Comparison of ENCODE assay signal across 8 cellular contexts in the genomic region with DNA sequence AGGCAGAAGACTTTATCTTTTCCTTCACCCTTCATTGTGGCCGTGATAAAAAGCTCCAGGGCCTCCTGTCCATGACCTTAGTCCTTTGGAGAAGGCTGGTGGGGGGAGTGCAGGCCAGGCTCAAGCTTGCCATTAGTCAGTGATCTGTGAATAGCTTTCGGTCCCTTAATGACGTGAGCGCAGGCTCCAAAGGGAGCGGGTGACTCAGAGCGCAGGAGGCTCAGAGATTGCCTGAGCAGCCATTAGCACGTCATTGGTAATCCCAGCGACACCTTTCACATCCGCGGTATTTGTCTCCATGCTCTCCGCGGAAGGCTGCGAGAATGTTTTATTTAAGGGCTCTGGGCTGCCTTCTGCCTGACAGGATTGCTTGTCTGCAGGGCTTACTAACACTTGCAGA.
DNase-seq lines count a peak whose midpoint lies in the region; ATAC-seq and TF ChIP-seq lines count a peak whose summit lies in the region.

No MANE protein-coding gene starts in this region.

- no peak overlapping the region for H2AFZ ChIP-seq in mesenchymal stem cell (ENCODE audit: low read depth, low read length)

- no peak overlapping the region for H3K23ac ChIP-seq in mesenchymal stem cell (ENCODE audit: low read length in 2 of 2)

- no peak for TF ChIP-seq POLR2A in vagina (IDR thresholded peaks at IDR 0.05)

- no peaks in the 10 kb centered on the region for H3K79me1 ChIP-seq in mesenchymal stem cell (replicated peaks; ENCODE audit: low read length, poor library complexity, severe bottlenecking)

- H2BK15ac ChIP-seq in mesenchymal stem cell (ENCODE audit: low read depth, poor library complexity, severe bottlenecking), result peak overlapping the region; percentile 26

- intact Hi-C loops in vagina (cut with DNase I), result no loop called here

- H4K8ac ChIP-seq in mesenchymal stem cell (ENCODE audit: low read length), result no peak overlapping the region

- no peak overlapping the region for H2BK12ac ChIP-seq in mesenchymal stem cell (ENCODE audit: low read length in 2 of 2)

- H3K4me1 ChIP-seq in mesenchymal stem cell (ENCODE audit: control insufficient read depth, insufficient read depth, low read depth, low read length) (peaks cover 1% of the 10 kb centered on the region), vagina (peaks cover 6% of the 10 kb centered on the region)

- DNase-seq in AG10803 (ENCODE audit: low read depth) (peak; percentile 90), NCI-H82 (lab: John Stamatoyannopoulos, UW) (peak; percentile 80), epidermal melanocyte (ENCODE audit: insufficient read length, low spot score) (peak; percentile 47), mesenchymal stem cell (peak; percentile 99), vagina (ENCODE audit: extremely low spot score in 2 of 2) (peak in 1 of 2 donors; percentile 96)

- H4K91ac ChIP-seq in mesenchymal stem cell (ENCODE audit: low read length), result no peak overlapping the region

- ATAC-seq in HG02938 (IDR thresholded peaks at IDR 0.05; ENCODE audit: unreplicated experiment), result no peak
- no peak for ATAC-seq in GM18519 (IDR thresholded peaks at IDR 0.05; ENCODE audit: low FRiP score, unreplicated experiment)
- ATAC-seq in GM18498 (IDR thresholded peaks at IDR 0.05; ENCODE audit: unreplicated experiment), result no peak

- H3K36me3 ChIP-seq in mesenchymal stem cell (ENCODE audit: control insufficient read depth in 1 of 2, insufficient read depth in 2 of 2, low read depth in 1 of 2, low read length in 2 of 2), result no peaks in the 10 kb centered on the region
- no peaks in the 10 kb centered on the region for H3K36me3 ChIP-seq in vagina

- peak overlapping the region; percentile 71 for H3K4me2 ChIP-seq in mesenchymal stem cell (ENCODE audit: low read length, poor library complexity, severe bottlenecking)

- no peak overlapping the region for H2BK5ac ChIP-seq in mesenchymal stem cell (ENCODE audit: low read depth, low read length, poor library complexity, severe bottlenecking)

- no peak overlapping the region for H2AK5ac ChIP-seq in mesenchymal stem cell (ENCODE audit: low read length, severe bottlenecking)

- peak overlapping the region in 1 of 2 experiments; percentile 58 for H3K18ac ChIP-seq in mesenchymal stem cell (ENCODE audit: low read depth in 1 of 2, low read length in 2 of 2)

- no peak overlapping the region for H3K14ac ChIP-seq in mesenchymal stem cell (ENCODE audit: low read length in 2 of 2)

- H3K4ac ChIP-seq in mesenchymal stem cell (ENCODE audit: low read depth in 1 of 2, low read length in 2 of 2), result no peak overlapping the region

- H3K9ac ChIP-seq in mesenchymal stem cell (ENCODE audit: low read length), result peak overlapping the region; percentile 88

- H3K27me3 ChIP-seq in mesenchymal stem cell (ENCODE audit: control insufficient read depth in 1 of 2, insufficient read depth in 1 of 2, low read length in 2 of 2), result no peaks in the 10 kb centered on the region
- H3K27me3 ChIP-seq in vagina, result no peaks in the 10 kb centered on the region

- H2BK120ac ChIP-seq in mesenchymal stem cell (ENCODE audit: low read depth, low read length), result no peak overlapping the region

- under 1% methylated on average over 13 of the region's 13 CpGs for whole genome bisulfite sequencing in mesenchymal stem cell

- TF ChIP-seq CTCF in AG10803 (conservative IDR thresholded peaks at IDR 0.05; ENCODE audit: low read length) (no peak), vagina (IDR thresholded peaks at IDR 0.05) (no peak)

- no peaks in the 10 kb centered on the region for H3K9me3 ChIP-seq in mesenchymal stem cell (ENCODE audit: control insufficient read depth, low read length)
- no peaks in the 10 kb centered on the region for H3K9me3 ChIP-seq in vagina

- H3K27ac ChIP-seq in mesenchymal stem cell (ENCODE audit: low read length, poor library complexity, severe bottlenecking) (peak overlapping the region; percentile 41), vagina (peak overlapping the region; percentile 39)

- H3K4me3 ChIP-seq in AG10803 (ENCODE audit: low read length), result peak overlapping the region; percentile 37
- peak overlapping the region in 1 of 2 experiments; percentile 64 for H3K4me3 ChIP-seq in mesenchymal stem cell (ENCODE audit: insufficient read depth in 1 of 2, low read depth in 1 of 2, low read length in 2 of 2)
- H3K4me3 ChIP-seq in vagina, result peak overlapping the region in 1 of 2 donors; percentile 4
